In the genomic region with DNA sequence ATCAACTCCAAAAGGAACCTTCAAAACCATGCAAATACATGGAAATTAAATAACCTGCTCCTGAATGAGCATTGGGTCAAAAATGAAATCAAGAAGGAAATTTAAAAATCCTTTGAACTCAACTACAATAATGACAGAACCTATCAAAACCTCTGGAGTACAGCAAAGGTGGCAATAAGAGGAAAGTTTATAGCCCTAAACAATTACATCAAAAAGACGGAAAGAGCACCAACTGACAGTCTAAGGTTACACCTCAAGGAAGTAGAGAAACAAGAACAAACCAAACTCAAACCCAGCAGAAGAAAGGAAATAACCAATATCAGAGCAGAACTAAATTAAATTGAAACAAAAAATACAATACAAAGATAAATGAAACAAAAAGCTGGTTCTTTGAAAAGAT, we compare ENCODE assay signal across 4 cellular contexts. TPM values are rescaled to one million over a fixed set of nuclear protein-coding genes. Genes with fewer than 3 reads are reported as not detected.
"Had no signal": no experiment of that assay in that cellular context is flagged by ENCODE, and none has a peak within 500 bp of the region (broad histone marks: within the 10 kb centered on the region; RNA-seq: fewer than 3 reads in every experiment).

No MANE protein-coding gene starts in this region.

RNA-seq across cellular contexts. Expression of a gene that starts 39.0 kb away (rescaled TPM):
- total RNA-seq: GM23248, H4 had no signal
- polyA plus RNA-seq: GM23248, GM23338, H1 had no signal
